Comparison of ENCODE assay signal across 8 cellular contexts in genomic region chr3:160707187-160707789, GRCh38. TPM values are rescaled to one million over a fixed set of nuclear protein-coding genes. Genes with fewer than 3 reads are reported as not detected.
DNase-seq lines count a peak whose midpoint lies in the region; ATAC-seq, FAIRE-seq and TF ChIP-seq lines count a peak whose summit lies in the region.

No MANE protein-coding gene starts in this region.

- H2BK5ac ChIP-seq in H1 (ENCODE audit: low read depth, low read length) = no peak overlapping the region

- CTCF ChIA-PET in SK-N-SH (lab: Yijun Ruan, JAX) = interaction anchor here (0.6 to 3.6 kb wide), 10 partner anchors 10 to 713 kb away, joined by 3 to 34 read pairs (median 4); no protein-coding TSS in a partner anchor
- CTCF ChIA-PET in H1 (lab: Charles Lee; ENCODE audit: partially characterized antibody) = interaction anchor here (1.0 to 3.3 kb wide), 12 partner anchors 9 to 380 kb away, joined by 3 to 26 read pairs (median 6); no protein-coding TSS in a partner anchor

- H3K56ac ChIP-seq in H1 (replicated peaks; ENCODE audit: insufficient read length, low read depth, low read length) = no peak overlapping the region

- H3K27me3 ChIP-seq in SK-N-SH (ENCODE audit: insufficient read depth) (no peaks in the 10 kb centered on the region), H1 (replicated peaks in 1 of 4; ENCODE audit: control insufficient read depth in 3 of 4, extremely low read depth in 1 of 4, insufficient read depth in 3 of 4, low read length in 3 of 4) (no peaks in the 10 kb centered on the region)
- no peaks in the 10 kb centered on the region for H3K27me3 ChIP-seq in effector memory CD4-positive, alpha-beta T cell (replicated peaks; ENCODE audit: control insufficient read depth, insufficient read depth, low read length, poor library complexity, severe bottlenecking)

- no peak overlapping the region for H2BK15ac ChIP-seq in H1 (ENCODE audit: low read length)

- H4K8ac ChIP-seq in H1 (ENCODE audit: extremely low read depth, insufficient read depth, low read length) = no peak overlapping the region

- TF ChIP-seq CTCF in SK-N-SH (IDR thresholded peaks at IDR 0.05) = peak; percentile 59
- TF ChIP-seq CTCF in H1 (IDR thresholded peaks at IDR 0.05; ENCODE audit: control extremely low read depth in 1 of 3, insufficient read depth in 1 of 3, low read depth in 1 of 3, low read length in 3 of 3) = peak in 2 of 3 experiments; percentile 53 to 63; a peak in 2 of 4 replicates

- POLR2A ChIA-PET in SK-N-SH (lab: Yijun Ruan, JAX) (no interaction called here), H1 (lab: Charles Lee; ENCODE audit: partially characterized antibody) (no interaction called here)

- DNase-seq in DMS79 (lab: John Stamatoyannopoulos, UW) (peak; percentile 56), NCI-H1092 treated with DMSO at 0.1 percent for 48 hours (lab: John Stamatoyannopoulos, UW) (peak; percentile 66), SK-N-SH (peak; percentile 53), H1 (ENCODE audit: low read depth in 1 of 2, low spot score in 2 of 2) (no peak), midbrain (lab: John Stamatoyannopoulos, UW) (peak; percentile 58), UCSD-AML1 (lab: John Stamatoyannopoulos, UW; ENCODE audit: unreplicated experiment) (no peak)
- DNase-seq in effector memory CD4-positive, alpha-beta T cell = no peak

- H3K36me3 ChIP-seq in SK-N-SH (replicated peaks in 1 of 2; ENCODE audit: control insufficient read depth in 1 of 2, insufficient read depth in 2 of 2, low read length in 1 of 2) (no peaks in the 10 kb centered on the region), H1 (ENCODE audit: control insufficient read depth in 2 of 4, insufficient read depth in 4 of 4, low read length in 3 of 4) (no peaks in the 10 kb centered on the region)
- no peaks in the 10 kb centered on the region for H3K36me3 ChIP-seq in effector memory CD4-positive, alpha-beta T cell (ENCODE audit: control insufficient read depth, insufficient read depth, low read length)

- H4K91ac ChIP-seq in H1 (replicated peaks; ENCODE audit: insufficient read length, low read length) = no peak overlapping the region

- H3K4me1 ChIP-seq in SK-N-SH (ENCODE audit: control insufficient read depth in 1 of 2, insufficient read depth in 2 of 2, low read depth in 1 of 2, low read length in 1 of 2) (no peaks in the 10 kb centered on the region), H1 (replicated peaks in 1 of 4; ENCODE audit: control insufficient read depth in 3 of 4, insufficient read depth in 4 of 4, low read length in 3 of 4) (no peaks in the 10 kb centered on the region)
- H3K4me1 ChIP-seq in effector memory CD4-positive, alpha-beta T cell (ENCODE audit: control insufficient read depth, insufficient read depth, low read length, poor library complexity, severe bottlenecking) = no peaks in the 10 kb centered on the region

- H3K27ac ChIP-seq in SK-N-SH (ENCODE audit: low read depth in 2 of 2, low read length in 1 of 2) (no peak overlapping the region), H1 (ENCODE audit: low read depth, low read length) (no peak overlapping the region)
- H3K27ac ChIP-seq in effector memory CD4-positive, alpha-beta T cell (ENCODE audit: insufficient read depth, low read length, poor library complexity, severe bottlenecking) = no peak overlapping the region

- H3K4me3 ChIP-seq in SK-N-SH (ENCODE audit: low read depth in 2 of 2, low read length in 1 of 2) = no peak overlapping the region; a peak in 1 of 4 replicates
- no peak overlapping the region for H3K4me3 ChIP-seq in H1 (ENCODE audit: extremely low read depth in 1 of 4, insufficient read depth in 2 of 4, low read depth in 3 of 4, low read length in 4 of 4)
- H3K4me3 ChIP-seq in effector memory CD4-positive, alpha-beta T cell (ENCODE audit: insufficient read depth, low read depth, low read length, poor library complexity, severe bottlenecking) = no peak overlapping the region

- no peak overlapping the region for H2BK120ac ChIP-seq in H1 (replicated peaks; ENCODE audit: low read depth, low read length)

- no peak overlapping the region for H2BK20ac ChIP-seq in H1 (ENCODE audit: low read length)

- H3K79me2 ChIP-seq in SK-N-SH (ENCODE audit: insufficient read depth) (no peaks in the 10 kb centered on the region), H1 (ENCODE audit: control insufficient read depth in 1 of 2, insufficient read depth in 2 of 2, low read length in 2 of 2) (no peaks in the 10 kb centered on the region)

- no peak overlapping the region for H3K4me2 ChIP-seq in SK-N-SH
- no peak overlapping the region for H3K4me2 ChIP-seq in H1 (ENCODE audit: insufficient read depth in 1 of 2, low read depth in 2 of 2, low read length in 2 of 2)

- no peak overlapping the region for H2AK5ac ChIP-seq in H1 (ENCODE audit: low read depth, low read length)

- peak; percentile 64 for ATAC-seq in GM21528 (IDR thresholded peaks at IDR 0.05; ENCODE audit: low FRiP score, unreplicated experiment)

- 17% methylated on average over 4 of the region's 4 CpGs for WGBS in SK-N-SH (ENCODE audit: low lambda C conversion rate)
- 57% methylated on average over 4 of the region's 4 CpGs; no CpG with 5 or more reads in 1 of the 2 experiments for WGBS in H1 (ENCODE audit: extremely low coverage in 1 of 2, insufficient coverage in 1 of 2, insufficient read length in 1 of 2, insufficient replicate concordance in 2 of 2, low coverage in 1 of 2, low lambda C conversion rate in 2 of 2, missing lambda C conversion rate in 1 of 2), 2 experiments

- no peak overlapping the region for H2AFZ ChIP-seq in SK-N-SH (ENCODE audit: low read depth)
- H2AFZ ChIP-seq in H1 (ENCODE audit: low read length) = no peak overlapping the region

- no peak overlapping the region for H3K23ac ChIP-seq in H1 (ENCODE audit: insufficient read length)

- H3F3A ChIP-seq in SK-N-SH (replicated peaks; ENCODE audit: insufficient read depth) = no peaks in the 10 kb centered on the region

- no peak for TF ChIP-seq EP300 in SK-N-SH (IDR thresholded peaks at IDR 0.05; ENCODE audit: borderline replicate concordance in 1 of 2, low read depth in 1 of 2, low read length in 1 of 2)
- TF ChIP-seq EP300 in H1 (IDR thresholded peaks at IDR 0.05; ENCODE audit: borderline replicate concordance in 1 of 2, low read depth in 2 of 2, low read length in 2 of 2) = no peak

- TF ChIP-seq POLR2A in H1 (IDR thresholded peaks at IDR 0.05; ENCODE audit: control extremely low read depth in 1 of 2, low read depth in 2 of 2, low read length in 2 of 2) = no peak

- no peaks in the 10 kb centered on the region for H3K79me1 ChIP-seq in H1 (ENCODE audit: low read depth, low read length)

- H3K9me3 ChIP-seq in SK-N-SH (no peaks in the 10 kb centered on the region), H1 (ENCODE audit: insufficient read depth in 2 of 2, low read depth in 1 of 2, low read length in 1 of 2) (no peaks in the 10 kb centered on the region)
- H3K9me3 ChIP-seq in effector memory CD4-positive, alpha-beta T cell (ENCODE audit: control insufficient read depth, low read length) = no peaks in the 10 kb centered on the region

- H3K14ac ChIP-seq in H1 (ENCODE audit: insufficient read length) = no peak overlapping the region

- no peak overlapping the region for H2BK12ac ChIP-seq in H1 (ENCODE audit: low read depth, low read length)

- no peak overlapping the region for H3K9ac ChIP-seq in SK-N-SH
- H3K9ac ChIP-seq in H1 (replicated peaks in 1 of 4; ENCODE audit: extremely low read depth in 1 of 4, low read depth in 3 of 4, low read length in 3 of 4) = no peak overlapping the region

- H4K20me1 ChIP-seq in SK-N-SH (ENCODE audit: insufficient read depth) = no peaks in the 10 kb centered on the region
- H4K20me1 ChIP-seq in H1 (replicated peaks in 1 of 2; ENCODE audit: control insufficient read depth in 1 of 2, insufficient read depth in 2 of 2, low read length in 2 of 2) = no peaks in the 10 kb centered on the region

- H3K18ac ChIP-seq in H1 (ENCODE audit: extremely low read depth, low read length) = no peak overlapping the region

- H4K5ac ChIP-seq in H1 (ENCODE audit: insufficient read length, low read depth, low read length) = no peak overlapping the region

- H3K4ac ChIP-seq in H1 (replicated peaks; ENCODE audit: insufficient read length, low read depth, low read length) = no peak overlapping the region

- FAIRE-seq in H1 (lab: Jason Lieb, UNC) = peak; percentile 94

- no peaks in the 10 kb centered on the region for H3K23me2 ChIP-seq in H1 (ENCODE audit: low read depth, low read length)

- H3K9me2 ChIP-seq in SK-N-SH = no peaks in the 10 kb centered on the region

- peak; percentile 91 for TF ChIP-seq RAD21 in SK-N-SH (IDR thresholded peaks at IDR 0.05; ENCODE audit: low read length)
- TF ChIP-seq RAD21 in H1 (IDR thresholded peaks at IDR 0.05 in 1 of 2, conservative IDR thresholded peaks at IDR 0.05 in 1 of 2; ENCODE audit: low read depth in 2 of 2, low read length in 2 of 2) = peak; percentile 85 to 87

TF ChIP-seq in SK-N-SH, 30 proteins besides CTCF, POLR2A, EP300 and RAD21 (continues in another document):
- TF ChIP-seq SMC3 (IDR thresholded peaks at IDR 0.05; ENCODE audit: low read depth, low read length) = peak; percentile 83

RNA-seq across cellular contexts. Expression of gene ARL14, which starts 30.3 kb away (rescaled TPM):
- polyA plus RNA-seq in SK-N-SH (2012; rRNA removed) (not detected in 2 replicates), H1 (2011; rRNA removed) (not detected in 2 replicates)
- 0.05 TPM in 1 of 2 replicates, not detected in the other for polyA plus RNA-seq in SK-N-SH (2012; cell fraction: cytosol; rRNA removed)
- not detected in 2 replicates for polyA plus RNA-seq in SK-N-SH (2012; cell fraction: nucleus; rRNA removed)
- not detected in 2 replicates for total RNA-seq in H1 (2021; fragmentation: NEBNext Ultra II Directional; extraction: Animal tissue kit (Norgen Biotek cat#: 25700))
- not detected for polyA plus RNA-seq in H1 (2011; cell fraction: cytosol; rRNA removed)
- not detected for polyA plus RNA-seq in H1 (2011; cell fraction: nucleus; rRNA removed)
- not detected in 4 replicates for polyA plus RNA-seq in H1 (2012, experiment 1 of 2)
- not detected for polyA plus RNA-seq in H1 (2012, experiment 2 of 2)
- polyA plus RNA-seq in H1 (2013, experiment 1 of 2) = not detected
- not detected for polyA plus RNA-seq in H1 (2013, experiment 2 of 2)
- not detected in 2 replicates for polyA minus RNA-seq in H1 (2011; rRNA and poly(A)+ RNA removed)
- not detected for polyA minus RNA-seq in H1 (2011; cell fraction: cytosol; rRNA and poly(A)+ RNA removed)
- not detected for polyA minus RNA-seq in H1 (2011; cell fraction: nucleus; rRNA and poly(A)+ RNA removed)

RNA-seq across cellular contexts. Expression of gene PPM1L, which starts 48.7 kb away (rescaled TPM):
- polyA plus RNA-seq in SK-N-SH (2012; rRNA removed) (0.16 and 0.29 TPM in 2 replicates), H1 (2011; rRNA removed) (2.8 and 4.0 TPM in 2 replicates)
- 0.18 and 0.29 TPM in 2 replicates for polyA plus RNA-seq in SK-N-SH (2012; cell fraction: cytosol; rRNA removed)
- polyA plus RNA-seq in SK-N-SH (2012; cell fraction: nucleus; rRNA removed) = 0.18 and 0.21 TPM in 2 replicates
- total RNA-seq in H1 (2021; fragmentation: NEBNext Ultra II Directional; extraction: Animal tissue kit (Norgen Biotek cat#: 25700)) = 17.3 and 18.1 TPM in 2 replicates
- polyA plus RNA-seq in H1 (2011; cell fraction: cytosol; rRNA removed) = 3.3 TPM
- polyA plus RNA-seq in H1 (2011; cell fraction: nucleus; rRNA removed) = 8.7 TPM
- 3.1 to 5.7 TPM (median 5.1 TPM) in 4 replicates for polyA plus RNA-seq in H1 (2012, experiment 1 of 2)
- polyA plus RNA-seq in H1 (2012, experiment 2 of 2) = 0.60 TPM
- 7.0 TPM for polyA plus RNA-seq in H1 (2013, experiment 1 of 2)
- polyA plus RNA-seq in H1 (2013, experiment 2 of 2) = 7.8 TPM
- 29.3 and 31.2 TPM in 2 replicates for polyA minus RNA-seq in H1 (2011; rRNA and poly(A)+ RNA removed)
- 20.0 TPM for polyA minus RNA-seq in H1 (2011; cell fraction: cytosol; rRNA and poly(A)+ RNA removed)
- polyA minus RNA-seq in H1 (2011; cell fraction: nucleus; rRNA and poly(A)+ RNA removed) = 50.4 TPM

Comparison
In these comparisons a context has a peak if more than half of its experiments do, and no peak if none do; other contexts are left out.
1. DNase-seq: peak in DMS79 (single experiment), NCI-H1092 treated with DMSO at 0.1 percent for 48 hours (single experiment), SK-N-SH (single experiment) and midbrain (single experiment); none in H1 (0 of 2), effector memory CD4-positive, alpha-beta T cell (0 of 3) and UCSD-AML1 (single experiment).